Comparison of ENCODE assay signal across 10 cellular contexts in genomic region chr12:113239811-113240331, GRCh38. TPM values are rescaled to one million over a fixed set of nuclear protein-coding genes. Genes with fewer than 3 reads are reported as not detected.
A peak's percentile ranks its signal among the peaks of the same experiment; 100 is the strongest.
DNase-seq lines count a peak whose midpoint lies in the region; ATAC-seq and TF ChIP-seq lines count a peak whose summit lies in the region.
"Had no signal": no experiment of that assay in that cellular context is flagged by ENCODE, and none has a peak within 500 bp of the region (broad histone marks: within the 10 kb centered on the region; RNA-seq: fewer than 3 reads in every experiment).

No MANE protein-coding gene starts in this region.

- WGBS in endodermal cell (ENCODE audit: insufficient coverage in 1 of 2, insufficient read length in 1 of 2), 2 experiments: 86 to 95% methylated on average over 5 to 12 of the region's 12 CpGs

- H3K9me3 ChIP-seq in endodermal cell (ENCODE audit: control insufficient read depth, low read length): no peaks in the 10 kb centered on the region
- no peaks in the 10 kb centered on the region for H3K9me3 ChIP-seq in uterus

- peaks cover 19% of the 10 kb centered on the region for H3K27me3 Mint-ChIP-seq in endodermal cell (ENCODE audit: insufficient read depth)
- H3K27me3 Mint-ChIP-seq in nephron progenitor cell (ENCODE audit: low read depth, poor library complexity): peaks cover 15% of the 10 kb centered on the region
- H3K27me3 Mint-ChIP-seq: activated naive CD4-positive, alpha-beta T cell treated with anti-CD3 and anti-CD28 coated beads, Interleukin-2, amount 50 U/mL, for 24 hours had no signal

- TF ChIP-seq CTCF in endodermal cell (conservative IDR thresholded peaks at IDR 0.05) (no peak), nephron progenitor cell (IDR thresholded peaks at IDR 0.05) (no peak), uterus (IDR thresholded peaks at IDR 0.05) (no peak)

- H3K4me3 Mint-ChIP-seq in endodermal cell: no peak overlapping the region
- peak overlapping the region; percentile 40 for H3K4me3 Mint-ChIP-seq in nephron progenitor cell
- H3K4me3 Mint-ChIP-seq: activated naive CD4-positive, alpha-beta T cell treated with anti-CD3 and anti-CD28 coated beads, Interleukin-2, amount 50 U/mL, for 24 hours had no signal

- H3K4me1 ChIP-seq in endodermal cell (ENCODE audit: control insufficient read depth, insufficient read depth, low read length) (no peaks in the 10 kb centered on the region), uterus (peaks cover 4 to 18% of the 10 kb centered on the region in 2 donors)

- no peak overlapping the region for H3K9ac ChIP-seq in endodermal cell (ENCODE audit: extremely low read depth, low read length, poor library complexity, severe bottlenecking)

- H3K4me1 Mint-ChIP-seq in endodermal cell: peaks cover 8% of the 10 kb centered on the region
- peaks cover 58% of the 10 kb centered on the region for H3K4me1 Mint-ChIP-seq in nephron progenitor cell

- H3K9me3 Mint-ChIP-seq in endodermal cell (no peaks in the 10 kb centered on the region), nephron progenitor cell (no peaks in the 10 kb centered on the region)
- H3K9me3 Mint-ChIP-seq: activated naive CD4-positive, alpha-beta T cell treated with anti-CD3 and anti-CD28 coated beads, Interleukin-2, amount 50 U/mL, for 24 hours had no signal

- H3K27me3 ChIP-seq in endodermal cell (ENCODE audit: control insufficient read depth, insufficient read depth, low read length, poor library complexity, severe bottlenecking) (peaks cover 12% of the 10 kb centered on the region), uterus (no peaks in the 10 kb centered on the region)

- DNase-seq in activated effector memory CD4-positive, alpha-beta T cell treated with anti-CD3 and anti-CD28 coated beads, Interleukin-2, amount 50 U/mL, for 16 hours: peak; percentile 30
- no peak for DNase-seq in activated effector memory CD4-positive, alpha-beta T cell treated with Interleukin-2 at 50 U/mL for 16 hours
- peak; percentile 49 for DNase-seq in endodermal cell
- peak; percentile 55 for DNase-seq in nephron progenitor cell
- DNase-seq in uterus: no peak
- DNase-seq in H4 (ENCODE audit: low spot score): no peak
- DNase-seq in SK-N-DZ (ENCODE audit: low spot score): no peak
- DNase-seq: NCI-H226 had no signal

- no peak overlapping the region for H3K4me3 ChIP-seq in endodermal cell (ENCODE audit: low read length)
- no peak overlapping the region for H3K4me3 ChIP-seq in uterus

- TF ChIP-seq POLR2A in uterus (IDR thresholded peaks at IDR 0.05): no peak

- intact Hi-C loops in uterus (cut with DNase I; ENCODE audit: low total_unique reads): no loop called here

- H3K36me3 ChIP-seq in endodermal cell (ENCODE audit: control insufficient read depth, insufficient read depth, low read length) (no peaks in the 10 kb centered on the region), uterus (no peaks in the 10 kb centered on the region)

- ATAC-seq in HG03442 (IDR thresholded peaks at IDR 0.05; ENCODE audit: unreplicated experiment): no peak

- H3K27ac Mint-ChIP-seq in endodermal cell: no peak overlapping the region
- H3K27ac Mint-ChIP-seq in nephron progenitor cell: peak overlapping the region; percentile 37

- H3K36me3 Mint-ChIP-seq in endodermal cell (ENCODE audit: low read depth): peaks cover 11% of the 10 kb centered on the region
- H3K36me3 Mint-ChIP-seq in nephron progenitor cell (ENCODE audit: low read depth): peaks cover 9% of the 10 kb centered on the region

- H3K27ac ChIP-seq in endodermal cell (ENCODE audit: low read depth, low read length) (no peak overlapping the region), uterus (peak overlapping the region; percentile 56 to 69)

RNA-seq across cellular contexts. Expression of gene TPCN1, which starts 18.6 kb away (rescaled TPM):
- 10 to 100 TPM; 18.9 to 30.8 TPM for total RNA-seq in endodermal cell
- 15.6 TPM for polyA plus RNA-seq in endodermal cell (2013, experiment 1 of 2)
- polyA plus RNA-seq in endodermal cell (2013, experiment 2 of 2): 14.2 TPM
- 10 to 100 TPM; 21.4 to 79.8 (median 52.9) TPM for total RNA-seq in uterus
- total RNA-seq in H4 (2014; rRNA removed; shearing (Covaris generic)): 5.3 and 5.4 TPM in 2 replicates
- 8.7 and 11.1 TPM in 2 replicates for polyA plus RNA-seq in SK-N-DZ (2014; cell fraction: cytosol; rRNA removed)
- 63.1 and 85.4 TPM in 2 replicates for polyA plus RNA-seq in SK-N-DZ (2014; cell fraction: nucleus; rRNA removed)

RNA-seq across cellular contexts. Expression of gene RITA1, which starts 54.4 kb away (rescaled TPM):
- total RNA-seq in endodermal cell (10 to 100 TPM; 18.8 to 20.3 TPM), uterus (10 to 100 TPM in 3 of 4 donors, 1 to 10 TPM in 1; 5.0 to 19.0 (median 11.0) TPM)
- polyA plus RNA-seq in endodermal cell (2013, experiment 1 of 2): 16.0 TPM
- polyA plus RNA-seq in endodermal cell (2013, experiment 2 of 2): 16.8 TPM
- total RNA-seq in H4 (2014; rRNA removed; shearing (Covaris generic)): 17.9 and 20.8 TPM in 2 replicates
- polyA plus RNA-seq in SK-N-DZ (2014; cell fraction: cytosol; rRNA removed): 31.5 and 32.0 TPM in 2 replicates
- 16.6 and 17.2 TPM in 2 replicates for polyA plus RNA-seq in SK-N-DZ (2014; cell fraction: nucleus; rRNA removed)

RNA-seq across cellular contexts. Expression of gene DDX54, which starts 54.6 kb away (rescaled TPM):
- total RNA-seq in endodermal cell (10 to 100 TPM; 68.1 to 69.0 TPM), uterus (10 to 100 TPM; 36.0 to 66.5 (median 59.0) TPM)
- polyA plus RNA-seq in endodermal cell (2013, experiment 1 of 2): 43.7 TPM
- 37.6 TPM for polyA plus RNA-seq in endodermal cell (2013, experiment 2 of 2)
- total RNA-seq in H4 (2014; rRNA removed; shearing (Covaris generic)): 24.4 and 45.0 TPM in 2 replicates
- 34.7 and 39.3 TPM in 2 replicates for polyA plus RNA-seq in SK-N-DZ (2014; cell fraction: cytosol; rRNA removed)
- 32.1 and 56.8 TPM in 2 replicates for polyA plus RNA-seq in SK-N-DZ (2014; cell fraction: nucleus; rRNA removed)

Comparison
In these comparisons a context has a peak if more than half of its experiments do, and no peak if none do; other contexts are left out.
1. DNase-seq: peak in activated effector memory CD4-positive, alpha-beta T cell treated with anti-CD3 and anti-CD28 coated beads, Interleukin-2, amount 50 U/mL, for 16 hours (single experiment), endodermal cell (single experiment) and nephron progenitor cell (single experiment); none in activated effector memory CD4-positive, alpha-beta T cell treated with Interleukin-2 at 50 U/mL for 16 hours (single experiment), uterus (0 of 2), H4 (single experiment) and SK-N-DZ (single experiment).